In the genomic region with DNA sequence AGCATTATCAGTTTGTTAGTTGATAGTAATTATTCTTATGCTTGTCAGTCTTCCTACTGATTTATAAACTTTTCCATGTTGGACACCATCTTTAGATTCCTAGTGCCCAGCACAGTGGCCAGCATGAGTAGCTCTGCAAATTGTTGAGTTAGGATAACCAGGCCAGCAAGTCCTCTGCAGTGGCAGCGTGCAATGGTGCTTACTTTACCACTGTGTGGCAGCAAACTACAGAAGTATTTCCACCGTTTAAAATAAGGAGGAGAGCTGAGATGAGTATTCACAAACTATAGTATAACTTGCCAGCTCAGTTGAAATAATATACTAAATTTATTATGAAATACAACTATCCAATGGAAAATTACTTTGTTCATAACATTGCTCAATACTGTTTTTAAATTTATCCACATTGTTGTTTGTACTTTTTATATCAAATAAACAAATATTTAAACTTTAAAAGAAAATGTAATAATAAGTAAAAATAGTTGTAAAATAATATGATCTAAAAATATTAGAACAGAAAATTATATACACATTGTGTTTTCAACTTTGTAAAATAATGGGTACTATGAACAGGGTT, we compare ENCODE assay signal across 8 cellular contexts. TPM values are rescaled to one million over a fixed set of nuclear protein-coding genes. Genes with fewer than 3 reads are reported as not detected.
DNase-seq lines count a peak whose midpoint lies in the region; ATAC-seq and TF ChIP-seq lines count a peak whose summit lies in the region.

No MANE protein-coding gene starts in this region.

- DNase-seq in D341Med (ENCODE audit: low spot score): peak; percentile 54
- DNase-seq in HFF-Myc (ENCODE audit: extremely low read depth, low read depth): peak; percentile 35
- DNase-seq in astrocyte of the spinal cord (ENCODE audit: low read depth, low spot score): peak; percentile 63
- DNase-seq in kidney tubule cell (ENCODE audit: low spot score): peak; percentile 67
- DNase-seq in transverse colon: peak; percentile 14
- no peak for DNase-seq in stimulated activated naive CD4-positive, alpha-beta T cell treated with Interleukin-2 at 50 U/mL for 16 hours (lab: John Stamatoyannopoulos, UW)

- no peak for TF ChIP-seq POLR2A in transverse colon (IDR thresholded peaks at IDR 0.05)

- intact Hi-C loops in transverse colon (cut with DNase I; ENCODE audit: low total_unique reads): no loop called here

- H3K27me3 ChIP-seq in OCI-LY3 (ENCODE audit: low read depth, low read length) (no peaks in the 10 kb centered on the region), transverse colon (no peaks in the 10 kb centered on the region)

- H3K9me3 ChIP-seq in OCI-LY3 (ENCODE audit: insufficient read depth, low read length) (no peaks in the 10 kb centered on the region), transverse colon (no peaks in the 10 kb centered on the region)

- no peaks in the 10 kb centered on the region for H3K79me2 ChIP-seq in OCI-LY3 (ENCODE audit: low read length)

- no peak overlapping the region for H2AFZ ChIP-seq in OCI-LY3 (ENCODE audit: low read depth, low read length)

- no peaks in the 10 kb centered on the region for H3K4me1 ChIP-seq in OCI-LY3 (ENCODE audit: low read length)
- H3K4me1 ChIP-seq in transverse colon: peaks cover 0 to 4% (median 0%) of the 10 kb centered on the region in 4 donors

- TF ChIP-seq CTCF in HFF-Myc (IDR thresholded peaks at IDR 0.05; ENCODE audit: low read depth, low read length, missing control alignments) (peak; percentile 60), OCI-LY3 (IDR thresholded peaks at IDR 0.05; ENCODE audit: low read depth, low read length) (peak; percentile 65), astrocyte of the spinal cord (IDR thresholded peaks at IDR 0.05; ENCODE audit: low read depth, low read length) (peak; percentile 74), transverse colon (IDR thresholded peaks at IDR 0.05) (peak in 4 of 5 experiments; percentile 13 to 24 (median 21))

- H3K36me3 ChIP-seq in OCI-LY3 (replicated peaks; ENCODE audit: low read depth, low read length): no peaks in the 10 kb centered on the region
- H3K36me3 ChIP-seq in transverse colon: no peaks in the 10 kb centered on the region

- H4K20me1 ChIP-seq in OCI-LY3 (ENCODE audit: insufficient read depth, low read length): no peaks in the 10 kb centered on the region

- H3K27ac ChIP-seq in OCI-LY3 (ENCODE audit: low read length) (no peak overlapping the region), transverse colon (no peak overlapping the region)

- ATAC-seq in HG03039 (IDR thresholded peaks at IDR 0.05; ENCODE audit: unreplicated experiment): no peak

- no peak for TF ChIP-seq EP300 in transverse colon (IDR thresholded peaks at IDR 0.05; ENCODE audit: low read depth)

- 11 to 16% methylated on average over 2 of the region's 2 CpGs for WGBS in transverse colon (ENCODE audit: low coverage in 1 of 2), 2 donors

- no peak overlapping the region for H3K4me2 ChIP-seq in OCI-LY3 (ENCODE audit: low read length)

- no peak overlapping the region for H3K4me3 ChIP-seq in HFF-Myc (replicated peaks; ENCODE audit: low read depth, low read length)
- no peak overlapping the region for H3K4me3 ChIP-seq in OCI-LY3 (ENCODE audit: low read length)
- no peak overlapping the region for H3K4me3 ChIP-seq in astrocyte of the spinal cord (ENCODE audit: low read depth, low read length)
- H3K4me3 ChIP-seq in transverse colon: no peak overlapping the region

- no peak overlapping the region for H3K9ac ChIP-seq in OCI-LY3 (ENCODE audit: low read length)

- in situ Hi-C loops in astrocyte of the spinal cord (cut with HindIII; ENCODE audit: low sequenced_read_pairs): no loop called here
- in situ Hi-C loops in transverse colon (cut with MboI; ENCODE audit: low pct_ligation_motif_present in 1 of 4, low pct_unique_long_range_greater_than_20kb in 1 of 4, low sequenced_read_pairs in 3 of 4): loop anchor here in 3 of 4 donors (25.0 kb wide), 1 partner anchor 282 kb away; no protein-coding TSS in a partner anchor

RNA-seq across cellular contexts. Expression of a gene that starts 9.3 kb away (rescaled TPM):
- total RNA-seq in transverse colon: 10 to 100 TPM; 21.7 to 78.6 (median 28.1) TPM

RNA-seq across cellular contexts. Expression of a gene that starts 31.9 kb away (rescaled TPM):
- total RNA-seq in transverse colon: 10 to 100 TPM in 2 of 4 donors, 1 to 10 TPM in 2; 7.2 to 32.4 (median 12.3) TPM

Comparison
In these comparisons a context has a peak if more than half of its experiments do, and no peak if none do; other contexts are left out.
1. CTCF ChIP-seq: peak in every context shown above with its lines; median percentile 74 in astrocyte of the spinal cord; 65 in OCI-LY3; 60 in HFF-Myc; 21 in transverse colon.